Comparison of ENCODE assay signal across 16 cellular contexts in genomic region chr10:5760462-5760861, GRCh38.
"Had no signal": no experiment of that assay in that cellular context is flagged by ENCODE, and none has a peak within 500 bp of the region (broad histone marks: within the 10 kb centered on the region; RNA-seq: fewer than 3 reads in every experiment).

No MANE protein-coding gene starts in this region.

- DNase-seq: activated B cell treated with CpG ODN at 0.5 μM for 24 hours; activated CD4-positive, alpha-beta T cell treated with anti-CD3 and anti-CD28 coated beads, Interleukin-2, amount 10 ng/mL, durations not matched to agents 7 days and 5 days; activated gamma-delta T cell; dermis blood vessel endothelial cell; endodermal cell; foreskin fibroblast; hippocampal formation; mammary epithelial cell; posterior cingulate gyrus; stimulated activated CD4-positive, alpha-beta T cell treated with anti-CD3 and anti-CD28 coated beads, Interleukin-15, amount 100 ng/mL, for 24 hours; stimulated activated CD4-positive, alpha-beta T cell treated with anti-CD3 and anti-CD28 coated beads, Interleukin-4, amount 100 ng/mL, for 24 hours; stimulated activated naive CD4-positive, alpha-beta T cell treated with Interleukin-2 at 50 U/mL for 16 hours had no signal

- H3K27ac Mint-ChIP-seq: activated CD4-positive, alpha-beta T cell treated with anti-CD3 and anti-CD28 coated beads, Interleukin-2, amount 10 ng/mL, durations not matched to agents 7 days and 5 days; type B pancreatic cell had no signal

- H3K27ac ChIP-seq: neutrophil, suprapubic skin had no signal

- H3K27me3 Mint-ChIP-seq: activated B cell treated with CpG ODN at 0.5 μM for 24 hours; activated CD4-positive, alpha-beta T cell treated with anti-CD3 and anti-CD28 coated beads, Interleukin-2, amount 10 ng/mL, durations not matched to agents 7 days and 5 days; type B pancreatic cell had no signal

- H3K9me3 ChIP-seq: neutrophil, suprapubic skin had no signal

- H3K4me3 ChIP-seq: suprapubic skin had no signal

- H3K4me3 Mint-ChIP-seq: activated B cell treated with CpG ODN at 0.5 μM for 24 hours; activated CD4-positive, alpha-beta T cell treated with anti-CD3 and anti-CD28 coated beads, Interleukin-2, amount 10 ng/mL, durations not matched to agents 7 days and 5 days; endodermal cell; type B pancreatic cell had no signal

- H3K27me3 ChIP-seq: neutrophil, suprapubic skin had no signal

- ATAC-seq: left lobe of liver had no signal

- H3K4me1 Mint-ChIP-seq: activated B cell treated with CpG ODN at 0.5 μM for 24 hours, endodermal cell had no signal

- H3K4me1 ChIP-seq: suprapubic skin had no signal
